ENCODE assay signal across 8 cellular contexts in the genomic region with DNA sequence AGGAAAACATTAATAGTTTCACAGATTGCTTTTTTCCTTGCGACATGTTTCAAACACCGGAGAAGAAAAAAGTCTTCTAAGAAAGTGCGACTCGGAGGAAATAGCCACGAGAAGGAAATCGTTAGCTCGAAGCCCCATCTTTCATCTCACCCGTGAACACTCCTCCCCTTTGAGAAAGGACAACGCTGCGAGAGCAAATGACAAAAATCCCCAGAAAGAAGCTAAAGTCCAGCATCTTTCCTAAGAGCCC.
DNase-seq lines count a peak whose midpoint lies in the region; ATAC-seq and TF ChIP-seq lines count a peak whose summit lies in the region.

No MANE protein-coding gene starts in this region.

- POLR2A ChIA-PET in naive thymus-derived CD4-positive, alpha-beta T cell (lab: Charles Lee) = interaction anchor here (0.5 to 17.0 kb wide), 12 partner anchors 22 to 831 kb away, joined by 3 to 363 read pairs (median 3); partner anchors contain the start of gene TRIM13

- H3K4me3 ChIP-seq in GM12865 (ENCODE audit: low read depth, low read length) (peak overlapping the region; percentile 97), MG63 (peak overlapping the region; percentile 98), coronary artery (peak overlapping the region; percentile 79)
- H3K4me3 ChIP-seq in naive thymus-derived CD4-positive, alpha-beta T cell (ENCODE audit: low read length) = peak overlapping the region; percentile 63

- H3K9me3 ChIP-seq in MG63 = no peaks in the 10 kb centered on the region
- H3K9me3 ChIP-seq in naive thymus-derived CD4-positive, alpha-beta T cell (ENCODE audit: control insufficient read depth in 2 of 3, low read length in 3 of 3) = no peaks in the 10 kb centered on the region

- H3K9me3 Mint-ChIP-seq in naive thymus-derived CD4-positive, alpha-beta T cell = peaks cover 0 to 20% (median 0%) of the 10 kb centered on the region in 11 donors

- H3K27ac Mint-ChIP-seq in naive thymus-derived CD4-positive, alpha-beta T cell = peak overlapping the region; percentile 70 to 99 (median 90)

- peak overlapping the region; percentile 95 to 96 for H3K27ac ChIP-seq in coronary artery
- H3K27ac ChIP-seq in naive thymus-derived CD4-positive, alpha-beta T cell (ENCODE audit: low read depth, low read length) = peak overlapping the region; percentile 86

- intact Hi-C loops in naive thymus-derived CD4-positive, alpha-beta T cell (cut with micrococcal nuclease) = loop anchor here (1.0 to 10.0 kb wide), 9 partner anchors 7 to 1722 kb away; partner anchors contain the start of genes CAB39L (in 2 of the 2), SETDB2 (in 2 of the 2), WDFY2 (in 2 of the 2) and DHRS12 (in 1 of the 2)

- peaks cover 17% of the 10 kb centered on the region in 2 donors for H3K4me1 ChIP-seq in naive thymus-derived CD4-positive, alpha-beta T cell (ENCODE audit: control insufficient read depth in 2 of 2, insufficient read depth in 2 of 2, low read length in 2 of 2)

- no peaks in the 10 kb centered on the region for H3K27me3 ChIP-seq in MG63
- H3K27me3 ChIP-seq in naive thymus-derived CD4-positive, alpha-beta T cell (ENCODE audit: control insufficient read depth in 2 of 2, insufficient read depth in 2 of 2, low read length in 2 of 2) = peaks cover 0 to 12% of the 10 kb centered on the region in 2 donors

- ATAC-seq in naive thymus-derived CD4-positive, alpha-beta T cell = no peak

- peaks cover 27% of the 10 kb centered on the region for H3K36me3 ChIP-seq in MG63
- peaks cover 0 to 5% (median 0%) of the 10 kb centered on the region in 3 experiments for H3K36me3 ChIP-seq in naive thymus-derived CD4-positive, alpha-beta T cell (ENCODE audit: control insufficient read depth in 2 of 3, insufficient read depth in 3 of 3, low read length in 3 of 3)

- DNase-seq in GM12865 (ENCODE audit: low read depth) (peak; percentile 54), MG63 (no peak), coronary artery (ENCODE audit: low spot score) (no peak), NCI-H2196 (lab: John Stamatoyannopoulos, UW; ENCODE audit: unreplicated experiment) (no peak), cortex of kidney (lab: John Stamatoyannopoulos, UW) (no peak), NCI-H1436 (lab: John Stamatoyannopoulos, UW) (no peak), HCEC 1CT (no peak)
- DNase-seq in naive thymus-derived CD4-positive, alpha-beta T cell = peak in 4 of 9 donors; percentile 50 to 58 (median 54)

- peak overlapping the region; percentile 91 to 100 (median 96) for H3K4me3 Mint-ChIP-seq in naive thymus-derived CD4-positive, alpha-beta T cell

- H3K4me1 Mint-ChIP-seq in naive thymus-derived CD4-positive, alpha-beta T cell = peaks cover 13 to 68% (median 48%) of the 10 kb centered on the region in 7 donors

- peaks cover 0 to 18% (median 0%) of the 10 kb centered on the region in 5 donors for H3K36me3 Mint-ChIP-seq in naive thymus-derived CD4-positive, alpha-beta T cell

- H3K27me3 Mint-ChIP-seq in naive thymus-derived CD4-positive, alpha-beta T cell = peaks cover 2 to 17% (median 7%) of the 10 kb centered on the region in 5 donors

- CTCF ChIA-PET in naive thymus-derived CD4-positive, alpha-beta T cell (lab: Charles Lee) = interaction anchor here (0.6 to 8.3 kb wide), 6 partner anchors 45 to 831 kb away, joined by 3 to 71 read pairs (median 6); partner anchors contain the start of gene TRIM13

- TF ChIP-seq CTCF in GM12865 (IDR thresholded peaks at IDR 0.05; ENCODE audit: insufficient read depth, low read depth, low read length, missing control alignments) (no peak), coronary artery (IDR thresholded peaks at IDR 0.05) (no peak)
